8 cellular contexts compared by ENCODE assay signal in genomic region chr10:120735773-120736371, GRCh38.
DNase-seq lines count a peak whose midpoint lies in the region; FAIRE-seq and TF ChIP-seq lines count a peak whose summit lies in the region.

No MANE protein-coding gene starts in this region.

- H3K14ac ChIP-seq in H9 (ENCODE audit: insufficient read depth, low read length) = no peak overlapping the region

- H4K20me1 ChIP-seq in H9 (ENCODE audit: control insufficient read depth, insufficient read depth, insufficient read length) (no peaks in the 10 kb centered on the region), OCI-LY3 (ENCODE audit: insufficient read depth, low read length) (no peaks in the 10 kb centered on the region)

- H2BK15ac ChIP-seq in H9 (ENCODE audit: low read depth, low read length) = no peak overlapping the region

- H3K4ac ChIP-seq in H9 (ENCODE audit: low read depth, low read length) = no peak overlapping the region

- H3K4me2 ChIP-seq in H9 (ENCODE audit: insufficient read depth, insufficient read length, low read length) = no peak overlapping the region
- H3K4me2 ChIP-seq in OCI-LY3 (ENCODE audit: low read length) = 0 out of 2 replicates have a peak overlapping the region, but pooled peaks have one; percentile 3

- H2BK12ac ChIP-seq in H9 (ENCODE audit: insufficient read length, low read depth, low read length) = no peak overlapping the region

- H3K4me1 ChIP-seq in H9 (ENCODE audit: insufficient read depth, low read length) = no peaks in the 10 kb centered on the region
- H3K4me1 ChIP-seq in OCI-LY3 (ENCODE audit: low read length) = peaks cover 5% of the 10 kb centered on the region; the same call in 1 of the 2 replicates
- no peaks in the 10 kb centered on the region for H3K4me1 ChIP-seq in prostate gland (replicated peaks)

- peak; percentile 37 for FAIRE-seq in endometrium (lab: Jason Lieb, UNC)

- no peak overlapping the region for H2BK5ac ChIP-seq in H9 (ENCODE audit: insufficient read length, low read length)

- H3K4me3 ChIP-seq in OCI-LY3 (ENCODE audit: low read length) = no peak overlapping the region
- no peak overlapping the region for H3K4me3 ChIP-seq in prostate gland

- no peak overlapping the region for H4K5ac ChIP-seq in H9 (ENCODE audit: insufficient read length, low read depth, low read length)

- H2BK120ac ChIP-seq in H9 (ENCODE audit: low read depth, low read length, poor library complexity, severe bottlenecking) = no peak overlapping the region

- no peak overlapping the region for H4K8ac ChIP-seq in H9 (replicated peaks; ENCODE audit: insufficient read length, low read depth, low read length)

- no CpG with 5 or more reads among the region's 5 CpGs for WGBS in H9 (ENCODE audit: extremely low coverage, insufficient read length, low lambda C conversion rate)
- WGBS in prostate gland = 42% methylated on average over 5 of the region's 5 CpGs

- H3K36me3 Mint-ChIP-seq in H9 (ENCODE audit: insufficient read depth in 1 of 3, low read depth in 3 of 3) = no peaks in the 10 kb centered on the region

- H3K36me3 ChIP-seq in OCI-LY3 (replicated peaks; ENCODE audit: low read depth, low read length) = no peaks in the 10 kb centered on the region
- H3K36me3 ChIP-seq in prostate gland = no peaks in the 10 kb centered on the region

- no peak overlapping the region for H2AK5ac ChIP-seq in H9 (ENCODE audit: insufficient read length, low read length)

- H3K9me3 ChIP-seq in H9 (ENCODE audit: control insufficient read depth, low read depth, low read length) = no peaks in the 10 kb centered on the region
- H3K9me3 ChIP-seq in OCI-LY3 (ENCODE audit: insufficient read depth, low read length) = no peaks in the 10 kb centered on the region
- H3K9me3 ChIP-seq in prostate gland = no peaks in the 10 kb centered on the region

- H3K27me3 ChIP-seq in H9 (ENCODE audit: insufficient read depth, low read length) = no peaks in the 10 kb centered on the region
- H3K27me3 ChIP-seq in OCI-LY3 (ENCODE audit: low read depth, low read length) = peaks cover 10% of the 10 kb centered on the region; the same call in 1 of the 2 replicates
- H3K27me3 ChIP-seq in prostate gland (replicated peaks; ENCODE audit: insufficient read depth) = no peaks in the 10 kb centered on the region

- no peak overlapping the region for H3K9ac ChIP-seq in H9 (ENCODE audit: extremely low read depth, insufficient read length, low read length)
- no peak overlapping the region for H3K9ac ChIP-seq in OCI-LY3 (ENCODE audit: low read length)

- peaks cover 1% of the 10 kb centered on the region; the same call in 1 of the 2 replicates for H3K27me3 Mint-ChIP-seq in H9 (ENCODE audit: low read depth)

- H2AFZ ChIP-seq in H9 (ENCODE audit: low read length) (no peak overlapping the region), OCI-LY3 (ENCODE audit: low read depth, low read length) (no peak overlapping the region)

- no peaks in the 10 kb centered on the region for H3K23me2 ChIP-seq in H9 (ENCODE audit: insufficient read length, low read depth, low read length, poor library complexity, severe bottlenecking)

- H3T11ph ChIP-seq in H9 (ENCODE audit: low read length) = no peak overlapping the region

- H3K56ac ChIP-seq in H9 (ENCODE audit: insufficient read length, low read depth, low read length) = no peak overlapping the region

- TF ChIP-seq POLR2A in prostate gland (IDR thresholded peaks at IDR 0.05) = no peak

- H3K79me2 ChIP-seq in H9 (ENCODE audit: insufficient read depth, low read length) (no peaks in the 10 kb centered on the region), OCI-LY3 (ENCODE audit: low read length) (no peaks in the 10 kb centered on the region)

- TF ChIP-seq CTCF in H9 (conservative IDR thresholded peaks at IDR 0.05) = peak; percentile 82
- TF ChIP-seq CTCF in OCI-LY3 (IDR thresholded peaks at IDR 0.05; ENCODE audit: low read depth, low read length) = peak; percentile 61
- TF ChIP-seq CTCF in prostate gland (IDR thresholded peaks at IDR 0.05) = peak in 3 of 4 experiments; percentile 65 to 76 (median 68)

- H3K4me1 Mint-ChIP-seq in H9 = peaks cover 3 to 6% of the 10 kb centered on the region in 2 experiments; a peak in 2 of 4 replicates

- H3K27ac ChIP-seq in H9 (ENCODE audit: insufficient read length, low read depth, low read length) = no peak overlapping the region
- no peak overlapping the region for H3K27ac ChIP-seq in OCI-LY3 (ENCODE audit: low read length)
- no peak overlapping the region for H3K27ac ChIP-seq in prostate gland

- no peak overlapping the region for H2BK20ac ChIP-seq in H9 (ENCODE audit: low read depth, low read length, poor library complexity, severe bottlenecking)

- H3K27ac Mint-ChIP-seq in H9 = no peak overlapping the region

- H3K23ac ChIP-seq in H9 (ENCODE audit: insufficient read length, low read depth, low read length) = no peak overlapping the region

- no peak overlapping the region for H3K4me3 Mint-ChIP-seq in H9

- H3K18ac ChIP-seq in H9 (ENCODE audit: insufficient read length, low read depth, low read length) = no peak overlapping the region

- no peaks in the 10 kb centered on the region for H3K9me3 Mint-ChIP-seq in H9

- no peak overlapping the region for H4K91ac ChIP-seq in H9 (ENCODE audit: insufficient read length, low read depth, low read length)

- peak; percentile 3 for DNase-seq in DMS 273 treated with DMSO at 0.1 percent for 48 hours (lab: John Stamatoyannopoulos, UW)
- DNase-seq in H9 = no peak
- no peak for DNase-seq in prostate gland (ENCODE audit: low spot score)
- no peak for DNase-seq in activated gamma-delta T cell treated with Interleukin-2 at 50 U/mL for 16 hours
- no peak for DNase-seq in occipital lobe (lab: John Stamatoyannopoulos, UW)
- no peak for DNase-seq in NCI-H2227 (lab: John Stamatoyannopoulos, UW; ENCODE audit: unreplicated experiment)

- no peaks in the 10 kb centered on the region for H3K79me1 ChIP-seq in H9 (ENCODE audit: insufficient read depth, low read depth, low read length, poor library complexity, severe bottlenecking)

- intact Hi-C loops in prostate gland (cut with DNase I) = no loop called here
